Comparison of ENCODE assay signal across 17 cellular contexts in the genomic region with DNA sequence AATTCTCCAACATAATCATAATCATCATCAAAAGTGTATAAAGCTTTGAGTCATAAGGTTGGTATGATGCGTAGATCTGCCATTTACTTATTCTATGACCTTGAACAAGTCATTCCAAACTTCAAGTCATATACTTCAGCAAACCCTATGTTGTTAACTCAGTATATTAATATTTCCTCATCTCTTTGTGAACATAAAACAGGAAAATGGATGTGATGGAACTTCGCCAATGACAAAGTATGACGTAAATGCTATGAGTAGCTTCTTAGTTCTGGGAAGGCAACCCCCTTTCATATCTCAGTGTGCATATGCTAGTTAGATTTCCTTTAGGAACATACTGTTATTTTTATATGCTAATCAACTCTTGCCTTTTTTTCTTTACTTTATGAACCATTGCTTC.
A peak's percentile ranks its signal among the peaks of the same experiment; 100 is the strongest.
DNase-seq lines count a peak whose midpoint lies in the region; ATAC-seq and TF ChIP-seq lines count a peak whose summit lies in the region.
"Had no signal": no experiment of that assay in that cellular context is flagged by ENCODE, and none has a peak within 500 bp of the region (broad histone marks: within the 10 kb centered on the region; RNA-seq: fewer than 3 reads in every experiment).

No MANE protein-coding gene starts in this region.

- H3K36me3 ChIP-seq in RWPE2 (ENCODE audit: low read depth) = no peaks in the 10 kb centered on the region
- H3K36me3 ChIP-seq: SJSA1 had no signal

- peak; percentile 51 for ATAC-seq in RWPE2 (ENCODE audit: low read depth)
- no peak for ATAC-seq in stimulated activated memory B cell treated with anti-CD40 and anti-IgM and Interleukin-4, amounts not matched to agents 10 μg/mL and 1 μg/mL and 100 μg/mL, for 72 hours

- H3K27ac Mint-ChIP-seq in stimulated activated memory B cell treated with anti-CD40 and anti-IgM and Interleukin-4, amounts not matched to agents 10 μg/mL and 1 μg/mL and 100 μg/mL, for 72 hours = no peak overlapping the region
- H3K27ac Mint-ChIP-seq: activated CD4-positive, alpha-beta T cell treated with anti-CD3 and anti-CD28 coated beads, Interleukin-2, amount 10 ng/mL, durations not matched to agents 7 days and 5 days; activated naive CD8-positive, alpha-beta T cell; memory B cell; nephron had no signal

- H3K36me3 Mint-ChIP-seq in stimulated activated memory B cell treated with anti-CD40 and anti-IgM and Interleukin-4, amounts not matched to agents 10 μg/mL and 1 μg/mL and 100 μg/mL, for 72 hours = no peaks in the 10 kb centered on the region
- H3K36me3 Mint-ChIP-seq: activated naive CD8-positive, alpha-beta T cell; memory B cell had no signal

- H3K4me1 ChIP-seq in RWPE2 (ENCODE audit: insufficient read depth, poor library complexity, severe bottlenecking) = peaks cover 51% of the 10 kb centered on the region

- H3K9me3 Mint-ChIP-seq in stimulated activated memory B cell treated with anti-CD40 and anti-IgM and Interleukin-4, amounts not matched to agents 10 μg/mL and 1 μg/mL and 100 μg/mL, for 72 hours = no peaks in the 10 kb centered on the region
- H3K9me3 Mint-ChIP-seq: activated CD4-positive, alpha-beta T cell treated with anti-CD3 and anti-CD28 coated beads, Interleukin-2, amount 10 ng/mL, durations not matched to agents 7 days and 5 days; memory B cell; nephron had no signal

- no peaks in the 10 kb centered on the region for H3K27me3 ChIP-seq in RWPE2 (ENCODE audit: insufficient read depth, poor library complexity, severe bottlenecking)
- H3K27me3 ChIP-seq: SJSA1 had no signal

- H3K27me3 Mint-ChIP-seq in stimulated activated memory B cell treated with anti-CD40 and anti-IgM and Interleukin-4, amounts not matched to agents 10 μg/mL and 1 μg/mL and 100 μg/mL, for 72 hours = no peaks in the 10 kb centered on the region
- H3K27me3 Mint-ChIP-seq: activated CD4-positive, alpha-beta T cell treated with anti-CD3 and anti-CD28 coated beads, Interleukin-2, amount 10 ng/mL, durations not matched to agents 7 days and 5 days; activated naive CD8-positive, alpha-beta T cell; memory B cell had no signal

- H3K27ac ChIP-seq in RWPE2 (ENCODE audit: poor library complexity, severe bottlenecking) = peak overlapping the region; percentile 92
- H3K27ac ChIP-seq: HL-60, SJSA1 had no signal

- DNase-seq in ELR (ENCODE audit: low read depth) (peak; percentile 91), RWPE2 (ENCODE audit: low spot score) (no peak), epithelial cell of esophagus (ENCODE audit: low read depth) (peak; percentile 89), lung microvascular endothelial cell (ENCODE audit: low read depth in 2 of 2) (peak; percentile 67 to 96), Kasumi-1 (lab: John Stamatoyannopoulos, UW) (no peak), globus pallidus (ENCODE audit: low spot score) (no peak)
- DNase-seq in activated effector memory CD4-positive, alpha-beta T cell treated with Interleukin-2 at 50 U/mL for 16 hours = no peak
- DNase-seq: activated CD4-positive, alpha-beta T cell treated with anti-CD3 and anti-CD28 coated beads, Interleukin-2, amount 10 ng/mL, durations not matched to agents 7 days and 5 days; activated T-cell treated with anti-CD3 and anti-CD28 coated beads for 4 hours; DMS53; NCI-H446 had no signal

- H3K4me1 Mint-ChIP-seq in stimulated activated memory B cell treated with anti-CD40 and anti-IgM and Interleukin-4, amounts not matched to agents 10 μg/mL and 1 μg/mL and 100 μg/mL, for 72 hours = no peaks in the 10 kb centered on the region
- H3K4me1 Mint-ChIP-seq: activated CD4-positive, alpha-beta T cell treated with anti-CD3 and anti-CD28 coated beads, Interleukin-2, amount 10 ng/mL, durations not matched to agents 7 days and 5 days; memory B cell had no signal

- H3K4me3 ChIP-seq in RWPE2 (ENCODE audit: severe bottlenecking) (no peak overlapping the region), epithelial cell of esophagus (ENCODE audit: low read length) (no peak overlapping the region)
- H3K4me3 ChIP-seq: SJSA1 had no signal

- no peak overlapping the region for H3K4me3 Mint-ChIP-seq in stimulated activated memory B cell treated with anti-CD40 and anti-IgM and Interleukin-4, amounts not matched to agents 10 μg/mL and 1 μg/mL and 100 μg/mL, for 72 hours
- H3K4me3 Mint-ChIP-seq: activated CD4-positive, alpha-beta T cell treated with anti-CD3 and anti-CD28 coated beads, Interleukin-2, amount 10 ng/mL, durations not matched to agents 7 days and 5 days; activated naive CD8-positive, alpha-beta T cell; memory B cell; nephron had no signal

- no peaks in the 10 kb centered on the region for H3K9me3 ChIP-seq in RWPE2 (ENCODE audit: severe bottlenecking)
- H3K9me3 ChIP-seq: SJSA1 had no signal

- TF ChIP-seq CTCF in RWPE2 (IDR thresholded peaks at IDR 0.05; ENCODE audit: poor library complexity, severe bottlenecking) = no peak
- no peak for TF ChIP-seq CTCF in epithelial cell of esophagus (IDR thresholded peaks at IDR 0.05; ENCODE audit: insufficient read depth, low read depth, low read length, missing control alignments)

Comparison
In these comparisons a context has a peak if more than half of its experiments do, and no peak if none do; other contexts are left out.
1. DNase-seq: peak in ELR (single experiment), epithelial cell of esophagus (single experiment) and lung microvascular endothelial cell (2 of 2); none in RWPE2 (single experiment), Kasumi-1 (0 of 2), globus pallidus (single experiment) and activated effector memory CD4-positive, alpha-beta T cell treated with Interleukin-2 at 50 U/mL for 16 hours (single experiment).